In the genomic region with DNA sequence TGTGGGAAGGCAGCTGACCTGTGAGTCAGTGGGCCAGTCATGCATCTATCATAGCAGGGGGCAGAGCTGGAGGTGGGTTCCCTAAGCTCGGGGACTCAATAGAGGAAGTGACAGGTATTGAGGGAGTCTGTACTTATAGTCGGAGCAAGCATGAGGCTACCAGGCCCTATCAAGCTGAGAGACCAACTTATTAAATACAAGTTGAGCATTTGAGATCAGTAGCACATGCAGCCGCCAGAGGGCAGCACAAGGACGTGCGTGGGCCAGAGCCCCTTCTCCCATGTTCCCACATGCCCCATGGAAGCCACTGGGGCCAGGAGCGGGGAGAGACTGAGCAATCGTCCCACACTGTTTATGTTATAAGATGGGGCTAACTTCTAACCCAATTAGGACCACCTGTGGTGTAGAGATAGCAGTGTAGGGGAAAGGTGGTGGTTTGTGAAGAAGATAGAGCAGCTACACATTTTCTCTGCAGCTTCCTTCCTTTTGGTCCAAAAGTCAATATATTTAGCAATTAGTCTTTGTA, we compare ENCODE assay signal across 8 cellular contexts. TPM values are rescaled to one million over a fixed set of nuclear protein-coding genes. Genes with fewer than 3 reads are reported as not detected.
A peak's percentile ranks its signal among the peaks of the same experiment; 100 is the strongest.
DNase-seq lines count a peak whose midpoint lies in the region; ATAC-seq, FAIRE-seq and TF ChIP-seq lines count a peak whose summit lies in the region.

No MANE protein-coding gene starts in this region.

- peak overlapping the region; percentile 33 for H3K4me2 ChIP-seq in astrocyte (ENCODE audit: low read length)

- H3K4me3 Mint-ChIP-seq in astrocyte (ENCODE audit: unreplicated experiment) = no peak overlapping the region

- FAIRE-seq in GM12892 (lab: Jason Lieb, UNC) = peak; percentile 69
- no peak for FAIRE-seq in astrocyte (lab: Jason Lieb, UNC)

- H2AFZ ChIP-seq in astrocyte (ENCODE audit: low read depth, low read length) = peak overlapping the region; percentile 44

- H3K36me3 ChIP-seq in astrocyte (ENCODE audit: insufficient read depth, low read length) = no peaks in the 10 kb centered on the region

- POLR2A ChIA-PET in AG04450 (lab: Yijun Ruan, JAX) = no interaction called here

- peak overlapping the region; percentile 37 for H3K27ac Mint-ChIP-seq in astrocyte (ENCODE audit: unreplicated experiment)

- no peak for DNase-seq in AG04450 (ENCODE audit: low read depth, low spot score)
- peak; percentile 4 for DNase-seq in GM12892 (ENCODE audit: insufficient read length)
- DNase-seq in T follicular helper cell (ENCODE audit: low read depth) = peak; percentile 39
- peak; percentile 14 for DNase-seq in astrocyte (ENCODE audit: low read depth)
- peak; percentile 80 for DNase-seq in islet precursor cell
- DNase-seq in stimulated activated CD4-positive, alpha-beta T cell treated with anti-CD3 and anti-CD28 coated beads, TNF-alpha, amount 100 ng/mL, for 4 hours (ENCODE audit: low read depth in 3 of 3) = peak in 2 of 3 experiments; percentile 12 to 21

- H3K9ac ChIP-seq in astrocyte (ENCODE audit: low read length) = no peak overlapping the region

- no peaks in the 10 kb centered on the region for H3K27me3 Mint-ChIP-seq in astrocyte (ENCODE audit: low read depth, unreplicated experiment)

- peaks cover 9% of the 10 kb centered on the region for H3K4me1 ChIP-seq in astrocyte (ENCODE audit: insufficient read depth, low read length)

- H3K27ac ChIP-seq in AG04450 (ENCODE audit: low read depth, low read length) (no peak overlapping the region), astrocyte (ENCODE audit: low read depth, low read length) (peak overlapping the region; percentile 1)

- no peaks in the 10 kb centered on the region for H3K9me3 ChIP-seq in AG04450 (ENCODE audit: control insufficient read depth, insufficient read depth, low read length)
- no peaks in the 10 kb centered on the region for H3K9me3 ChIP-seq in astrocyte (ENCODE audit: insufficient read depth, low read depth, low read length)

- H3K4me3 ChIP-seq in AG04450 (ENCODE audit: low read depth, low read length) (no peak overlapping the region), astrocyte (ENCODE audit: insufficient read depth, low read depth, low read length) (no peak overlapping the region)

- H3K9me3 Mint-ChIP-seq in astrocyte (ENCODE audit: unreplicated experiment) = no peaks in the 10 kb centered on the region

- no peaks in the 10 kb centered on the region for H4K20me1 ChIP-seq in astrocyte (ENCODE audit: insufficient read depth, low read length)

- peaks cover 6% of the 10 kb centered on the region for H3K4me1 Mint-ChIP-seq in astrocyte (ENCODE audit: low read depth, unreplicated experiment)

- no peak for ATAC-seq in HG02970 (IDR thresholded peaks at IDR 0.05; ENCODE audit: low FRiP score, unreplicated experiment)

- H3K79me2 ChIP-seq in astrocyte (ENCODE audit: insufficient read depth, low read length) = no peaks in the 10 kb centered on the region

- CTCF ChIA-PET in AG04450 (lab: Charles Lee) = interaction anchor here (0.6 to 4.3 kb wide), 19 partner anchors 11 to 969 kb away, joined by 3 to 30 read pairs (median 5); partner anchors contain the start of genes CCDC126 and STK31

- TF ChIP-seq CTCF in AG04450 (IDR thresholded peaks at IDR 0.05; ENCODE audit: low read depth, low read length) (peak; percentile 63), astrocyte (IDR thresholded peaks at IDR 0.05; ENCODE audit: insufficient read depth, low read depth, low read length) (peak; percentile 49)

- TF ChIP-seq EP300 in Ishikawa (IDR thresholded peaks at IDR 0.05; ENCODE audit: borderline replicate concordance) = no peak

- no peak for TF ChIP-seq POLR2A in GM12892 (IDR thresholded peaks at IDR 0.05; ENCODE audit: low read depth, low read length)

- H3K36me3 Mint-ChIP-seq in astrocyte (ENCODE audit: low read depth, unreplicated experiment) = no peaks in the 10 kb centered on the region

- H3K27me3 ChIP-seq in AG04450 (ENCODE audit: control insufficient read depth, insufficient read depth, low read length) (no peaks in the 10 kb centered on the region), astrocyte (ENCODE audit: insufficient read depth, low read length) (no peaks in the 10 kb centered on the region)

- TF ChIP-seq RAD21 in Ishikawa (IDR thresholded peaks at IDR 0.05; ENCODE audit: low read depth) = peak; percentile 62

TF ChIP-seq in Ishikawa, 13 proteins besides CTCF, POLR2A, EP300 and RAD21:
- TF ChIP-seq ZBTB7A (IDR thresholded peaks at IDR 0.05; ENCODE audit: low read depth) (no peak), NFIC (IDR thresholded peaks at IDR 0.05) (no peak), EGR1 (IDR thresholded peaks at IDR 0.05) (no peak), FOXM1 (IDR thresholded peaks at IDR 0.05; ENCODE audit: borderline replicate concordance, low read depth) (no peak), CEBPB (IDR thresholded peaks at IDR 0.05) (no peak), REST (IDR thresholded peaks at IDR 0.05; ENCODE audit: low read depth) (no peak)

RNA-seq across cellular contexts. Expression of gene STK31, which starts 13.0 kb away (rescaled TPM):
- polyA plus RNA-seq in AG04450 (2011; rRNA removed) = 0.04 and 0.09 TPM in 2 replicates
- not detected in 2 replicates for polyA minus RNA-seq in AG04450 (2011; rRNA and poly(A)+ RNA removed)
- 0.59 TPM for polyA plus RNA-seq in GM12892 (2012; ENCODE audit: missing spikeins)
- total RNA-seq in astrocyte = 0.20 and 0.31 TPM in 2 replicates

RNA-seq across cellular contexts. Expression of gene FAM221A, which starts 17.0 kb away (rescaled TPM):
- 3.1 and 3.5 TPM in 2 replicates for polyA plus RNA-seq in AG04450 (2011; rRNA removed)
- 3.4 and 3.5 TPM in 2 replicates for polyA minus RNA-seq in AG04450 (2011; rRNA and poly(A)+ RNA removed)
- polyA plus RNA-seq in GM12892 (2012; ENCODE audit: missing spikeins) = 17.6 TPM
- 2.5 and 3.0 TPM in 2 replicates for total RNA-seq in astrocyte
